14 cellular contexts compared by ENCODE assay signal in the genomic region with DNA sequence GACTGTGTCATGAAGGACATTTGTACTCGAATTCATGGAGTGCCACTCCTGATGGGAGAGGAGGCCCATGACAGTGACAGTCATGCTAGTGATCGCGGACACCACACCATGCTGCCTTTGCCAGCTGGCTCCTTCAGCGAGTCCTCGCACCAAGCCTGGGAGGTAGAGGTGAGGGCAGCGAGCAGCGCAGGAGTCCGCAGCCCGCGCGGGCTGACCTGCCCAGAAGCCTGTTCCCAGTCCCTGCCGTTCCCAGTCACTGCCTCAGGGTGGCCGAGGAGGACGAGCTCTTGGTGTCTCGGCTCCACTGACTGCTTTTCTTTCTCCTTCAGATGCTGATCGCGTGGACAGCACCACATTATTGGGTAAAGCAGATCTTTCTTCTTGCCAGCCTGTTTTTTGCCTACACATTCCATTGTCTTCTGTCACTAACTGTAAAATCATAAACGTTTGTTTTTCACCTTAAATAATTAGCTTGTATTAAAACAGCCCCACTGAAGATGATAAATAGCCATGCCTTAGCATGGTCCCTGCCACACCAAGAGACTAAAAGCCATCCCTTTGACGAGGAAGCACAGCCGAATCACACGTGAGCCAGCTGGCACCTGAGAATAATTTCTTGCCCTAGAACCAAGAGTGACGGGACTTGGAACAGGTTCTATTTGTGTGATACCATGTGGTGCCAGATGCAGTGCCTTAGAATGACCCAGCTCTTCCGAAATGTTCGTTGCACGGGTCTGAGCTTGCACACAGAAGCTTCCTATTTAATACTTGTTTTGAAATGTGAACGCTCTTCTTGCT. TPM values are rescaled to one million over a fixed set of nuclear protein-coding genes. Genes with fewer than 3 reads are reported as not detected.
A peak's percentile ranks its signal among the peaks of the same experiment; 100 is the strongest.
DNase-seq lines count a peak whose midpoint lies in the region; ATAC-seq, FAIRE-seq and TF ChIP-seq lines count a peak whose summit lies in the region.
"Had no signal": no experiment of that assay in that cellular context is flagged by ENCODE, and none has a peak within 500 bp of the region (broad histone marks: within the 10 kb centered on the region; RNA-seq: fewer than 3 reads in every experiment).

No MANE protein-coding gene starts in this region.

- no peak for ATAC-seq in HG03135 (IDR thresholded peaks at IDR 0.05; ENCODE audit: unreplicated experiment)

- FAIRE-seq in GM12891 (lab: Jason Lieb, UNC), result no peak

- TF ChIP-seq POLR2A in breast epithelium (IDR thresholded peaks at IDR 0.05) (no peak), GM12891 (IDR thresholded peaks at IDR 0.05; ENCODE audit: low read depth, low read length) (no peak)

- intact Hi-C loops in breast epithelium (cut with DNase I; ENCODE audit: low total_unique reads), result no loop called here
- intact Hi-C loops in MCF 10A (cut with micrococcal nuclease), result no loop called here
- intact Hi-C loops in tibial artery (cut with DNase I; ENCODE audit: low total_unique reads), result no loop called here

- H3K36me3 ChIP-seq in breast epithelium (no peaks in the 10 kb centered on the region), tibial artery (peaks cover 28 to 78% (median 62%) of the 10 kb centered on the region in 3 donors)

- no peaks in the 10 kb centered on the region for H3K9me3 Mint-ChIP-seq in MCF 10A (ENCODE audit: unreplicated experiment)

- peaks cover 0 to 7% of the 10 kb centered on the region in 2 donors for H3K4me1 ChIP-seq in breast epithelium
- H3K4me1 ChIP-seq in tibial artery, result peaks cover 0 to 31% (median 12%) of the 10 kb centered on the region in 4 donors

- no peak overlapping the region for H3K27ac Mint-ChIP-seq in MCF 10A (ENCODE audit: low read depth, unreplicated experiment)

- H3K27me3 ChIP-seq in breast epithelium (no peaks in the 10 kb centered on the region), tibial artery (no peaks in the 10 kb centered on the region)

- no peak overlapping the region for H3K4me3 ChIP-seq in breast epithelium
- no peak overlapping the region for H3K4me3 ChIP-seq in tibial artery

- TF ChIP-seq CTCF in breast epithelium (IDR thresholded peaks at IDR 0.05), result peak in 2 of 3 donors; percentile 28 to 42
- TF ChIP-seq CTCF in MCF 10A (IDR thresholded peaks at IDR 0.05; ENCODE audit: unreplicated experiment), result no peak
- TF ChIP-seq CTCF in tibial artery (IDR thresholded peaks at IDR 0.05), result no peak

- POLR2A ChIA-PET in MCF 10A (lab: Yijun Ruan, JAX), result no interaction called here

- H3K27ac ChIP-seq in breast epithelium, result peak overlapping the region; percentile 23 to 40
- peak overlapping the region in 1 of 2 donors; percentile 16 for H3K27ac ChIP-seq in tibial artery

- no peaks in the 10 kb centered on the region for H3K4me1 Mint-ChIP-seq in MCF 10A (ENCODE audit: insufficient read depth, unreplicated experiment)

- H3K27me3 Mint-ChIP-seq in MCF 10A (ENCODE audit: insufficient read depth, unreplicated experiment), result no peaks in the 10 kb centered on the region

- no peaks in the 10 kb centered on the region for H3K9me3 ChIP-seq in breast epithelium
- no peaks in the 10 kb centered on the region for H3K9me3 ChIP-seq in tibial artery

- peaks cover 77% of the 10 kb centered on the region for H3K36me3 Mint-ChIP-seq in MCF 10A (ENCODE audit: insufficient read depth, unreplicated experiment)

- DNase-seq in breast epithelium (ENCODE audit: low spot score in 2 of 2), result peak; percentile 53 to 82
- no peak for DNase-seq in MCF 10A (ENCODE audit: unreplicated experiment)
- peak; percentile 67 for DNase-seq in ecto neural progenitor cell (ENCODE audit: low spot score)
- DNase-seq in lung microvascular endothelial cell (ENCODE audit: low read depth in 2 of 2), result peak; percentile 28 to 48
- DNase-seq in GM12891 (ENCODE audit: insufficient read length, low spot score), result no peak
- DNase-seq in T-helper 2 cell, result no peak
- DNase-seq in tibial artery, result no peak
- DNase-seq: ACHN, NCI-H524 treated with DMSO at 0.1 percent for 48 hours had no signal

- no peak overlapping the region for H3K4me3 Mint-ChIP-seq in MCF 10A (ENCODE audit: unreplicated experiment)

- no TSS peak for BruUV-seq in MCF 10A (replicated peaks; lab: Mats Ljungman, UMichigan)

- CTCF ChIA-PET in MCF 10A (lab: Yijun Ruan, JAX), result interaction anchor here (0.6 to 2.2 kb wide), 3 partner anchors 12 to 877 kb away, joined by 3 to 8 read pairs (median 4); no protein-coding TSS in a partner anchor

TF ChIP-seq in GM12891, 5 proteins besides CTCF, POLR2A, EP300 and RAD21:
- no peak for TF ChIP-seq SPI1 (IDR thresholded peaks at IDR 0.05; ENCODE audit: low read depth, low read length)
- no peak for TF ChIP-seq POLR2AphosphoS5 (IDR thresholded peaks at IDR 0.05; ENCODE audit: low read depth, low read length)
- TF ChIP-seq POU2F2 (IDR thresholded peaks at IDR 0.05; ENCODE audit: low read depth, low read length), result no peak
- no peak for TF ChIP-seq TAF1 (IDR thresholded peaks at IDR 0.05; ENCODE audit: low read depth, low read length)
- no peak for TF ChIP-seq PAX5 (IDR thresholded peaks at IDR 0.05; ENCODE audit: insufficient read depth, low read length, severe bottlenecking)

RNA-seq across cellular contexts. Expression of a gene that starts 25.5 kb away (rescaled TPM):
- total RNA-seq in breast epithelium (100 to 1,000 TPM in 1 of 3 donors, 10 to 100 TPM in 2; 33.8 to 104 (median 55.4) TPM), MCF 10A (2022) (16.0 and 16.7 TPM in 2 replicates), lung microvascular endothelial cell (9.2 and 21.0 TPM in 2 replicates)
- polyA plus RNA-seq in GM12891 (2012; ENCODE audit: low read depth, missing spikeins), result 34.8 TPM

RNA-seq across cellular contexts. Expression of a gene that starts 50.5 kb away (rescaled TPM):
- total RNA-seq in breast epithelium (not detected), MCF 10A (2022) (not detected in 2 replicates), lung microvascular endothelial cell (not detected in 2 replicates)
- not detected for polyA plus RNA-seq in GM12891 (2012; ENCODE audit: low read depth, missing spikeins)
- total RNA-seq: activated CD8-positive, alpha-beta memory T cell treated with anti-CD3 and anti-CD28 coated beads for 36 hours; bronchial epithelial cell; myocyte; temporal lobe had no signal

Comparison
In these comparisons a context has a peak if more than half of its experiments do, and no peak if none do; other contexts are left out.
1. DNase-seq: peak in breast epithelium (2 of 2), ecto neural progenitor cell (single experiment) and lung microvascular endothelial cell (2 of 2); none in MCF 10A (single experiment), GM12891 (single experiment), T-helper 2 cell (0 of 5) and tibial artery (0 of 2).
2. CTCF ChIP-seq: peak in breast epithelium (2 of 3); none in MCF 10A (single experiment) and tibial artery (0 of 2).